Comparison of ENCODE assay signal across 8 cellular contexts in the genomic region with DNA sequence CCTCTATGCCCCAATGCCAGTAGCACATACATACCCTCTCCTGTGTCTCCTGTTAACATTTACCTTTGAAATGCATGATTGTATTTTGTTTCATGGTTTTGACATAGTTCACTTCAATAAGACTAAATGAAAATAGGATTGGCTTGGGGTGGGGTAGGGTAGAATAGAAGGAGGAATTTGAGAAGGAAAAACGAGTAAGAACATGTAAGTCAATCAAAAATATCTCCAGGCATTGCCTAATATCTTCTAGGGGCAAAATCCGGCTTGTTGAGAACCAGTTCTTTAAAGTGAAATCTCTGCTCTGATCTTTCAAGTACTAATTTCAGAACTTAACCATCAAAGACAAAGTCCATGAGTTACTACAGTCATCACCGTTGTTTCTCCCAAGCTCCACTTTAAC.
"Had no signal": no experiment of that assay in that cellular context is flagged by ENCODE, and none has a peak within 500 bp of the region (broad histone marks: within the 10 kb centered on the region; RNA-seq: fewer than 3 reads in every experiment).

No MANE protein-coding gene starts in this region.

- H3K4me3 ChIP-seq: GM23248, HAP-1 had no signal

- ATAC-seq: HCT116, HepG2 had no signal

- H3K9ac ChIP-seq: GM23248 had no signal

- H2AFZ ChIP-seq: GM23248 had no signal

- H3K9me3 ChIP-seq: HAP-1 had no signal

- H3K27ac ChIP-seq: GM23248, HL-60 had no signal

- DNase-seq: GM23248, GOT3, H7, HFFc6 had no signal

- H3K36me3 ChIP-seq: HAP-1 had no signal

- FAIRE-seq: HepG2 had no signal
